ENCODE assay signal across 14 cellular contexts in the genomic region with DNA sequence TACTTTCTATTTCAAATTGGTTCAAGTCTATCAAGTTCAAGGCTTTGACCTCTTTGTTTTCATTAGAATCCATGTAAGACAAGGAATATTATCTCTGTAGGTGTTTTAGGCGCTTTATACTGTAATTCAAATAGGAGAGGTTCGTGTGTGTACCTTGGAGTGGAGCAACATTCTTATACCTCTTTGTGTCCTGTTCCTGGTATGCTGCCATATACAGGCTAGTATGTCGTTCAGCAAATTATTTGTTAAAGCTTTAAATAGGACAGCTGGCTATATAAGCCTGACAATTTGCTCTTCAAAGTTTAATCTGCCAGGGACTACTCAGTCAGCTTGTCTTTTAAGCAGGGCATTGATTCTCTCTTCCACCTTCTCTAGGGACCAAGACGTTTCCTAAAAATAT.
"Had no signal": no experiment of that assay in that cellular context is flagged by ENCODE, and none has a peak within 500 bp of the region (broad histone marks: within the 10 kb centered on the region; RNA-seq: fewer than 3 reads in every experiment).

No MANE protein-coding gene starts in this region.

- ATAC-seq: activated T-cell treated with anti-CD3 and anti-CD28 coated beads, Interleukin-2, amount 50 U/mL, for 4 hours; right cardiac atrium had no signal

- H3K36me3 ChIP-seq: brain microvascular endothelial cell, esophagus muscularis mucosa, thyroid gland had no signal

- H3K4me1 ChIP-seq: thyroid gland had no signal

- FAIRE-seq: endometrium, small intestine had no signal

- H3K9me3 ChIP-seq: esophagus muscularis mucosa, thyroid gland had no signal

- H3K27ac ChIP-seq: brain microvascular endothelial cell, dorsolateral prefrontal cortex, esophagus muscularis mucosa, thyroid gland had no signal

- DNase-seq: activated CD4-positive, alpha-beta memory T cell treated with anti-CD3 and anti-CD28 coated beads for 36 hours; activated gamma-delta T cell; activated naive CD8-positive, alpha-beta T cell treated with anti-CD3 and anti-CD28 coated beads for 36 hours; activated T-cell treated with anti-CD3 and anti-CD28 coated beads, Interleukin-2, amount 50 U/mL, for 4 hours; brain microvascular endothelial cell; dorsolateral prefrontal cortex; hypothalamus; kidney glomerular epithelial cell; posterior cingulate gyrus; right cardiac atrium; small intestine had no signal

- H3K4me3 ChIP-seq: dorsolateral prefrontal cortex, esophagus muscularis mucosa, thyroid gland had no signal

- H3K27me3 ChIP-seq: brain microvascular endothelial cell, thyroid gland had no signal
